In the genomic region with DNA sequence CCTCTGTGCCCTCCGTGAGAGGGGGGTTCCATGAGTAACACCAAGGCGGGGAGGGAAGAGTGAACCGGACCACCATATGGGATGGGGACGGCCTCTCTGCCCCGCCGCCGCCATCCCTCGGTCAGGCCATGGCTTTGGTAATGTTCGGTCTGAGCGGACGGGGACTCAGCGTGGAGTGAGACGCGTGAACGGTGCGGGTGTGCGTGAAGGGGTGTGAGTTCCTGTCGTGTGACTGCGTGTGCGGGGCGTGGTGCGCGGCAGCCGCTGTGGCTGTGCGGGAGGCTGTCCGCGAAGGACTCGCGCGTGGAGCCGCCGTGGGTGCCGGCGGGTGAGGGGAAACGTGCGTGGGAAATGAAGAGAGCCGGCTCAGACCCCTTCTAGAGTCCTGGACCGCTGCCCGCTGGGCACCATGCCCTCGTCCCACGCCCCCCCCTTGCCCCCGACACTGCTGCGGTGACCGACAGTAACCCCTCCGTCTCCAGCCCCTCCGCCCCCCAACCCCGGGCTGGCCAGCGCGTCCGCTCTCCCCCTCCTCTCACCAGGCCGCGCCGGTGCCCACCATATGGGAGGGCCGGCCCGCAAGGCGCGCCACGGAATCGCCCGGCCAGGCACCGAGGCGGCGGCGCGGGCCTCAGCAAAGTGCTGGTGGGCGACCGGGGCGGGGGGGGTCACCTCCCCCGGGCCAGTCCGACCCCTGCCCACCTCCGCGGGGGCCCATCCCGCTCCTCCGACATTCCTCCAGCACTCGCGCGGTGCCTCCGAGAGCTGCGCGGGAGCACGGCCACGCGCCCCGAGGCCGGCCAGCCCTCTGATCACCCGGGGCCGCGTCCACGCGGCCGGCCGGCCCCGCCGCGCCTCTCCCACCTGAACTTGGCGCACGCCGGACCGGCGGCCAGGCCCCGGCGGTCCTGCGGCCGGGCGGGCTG, we compare ENCODE assay signal across 8 cellular contexts. TPM values are rescaled to one million over a fixed set of nuclear protein-coding genes. Genes with fewer than 3 reads are reported as not detected.
DNase-seq lines count a peak whose midpoint lies in the region; ATAC-seq and TF ChIP-seq lines count a peak whose summit lies in the region.

No MANE protein-coding gene starts in this region.

- H3K27me3 ChIP-seq in iPS-18a (ENCODE audit: control insufficient read depth, insufficient read depth, low read length) = peaks cover 22% of the 10 kb centered on the region
- H3K27me3 ChIP-seq in skeletal muscle satellite cell (ENCODE audit: control insufficient read depth, insufficient read depth, low read length) = peaks cover 37% of the 10 kb centered on the region

- H3K4me3 ChIP-seq in iPS-18a (ENCODE audit: low read length) (peak overlapping the region; percentile 75), skeletal muscle satellite cell (ENCODE audit: low read length) (peak overlapping the region; percentile 70)

- no peaks in the 10 kb centered on the region for H3K9me3 ChIP-seq in iPS-18a (ENCODE audit: control insufficient read depth, low read depth, low read length)
- H3K9me3 ChIP-seq in skeletal muscle satellite cell (replicated peaks; ENCODE audit: low read length) = peaks cover 9% of the 10 kb centered on the region

- H3K9ac ChIP-seq in iPS-18a (ENCODE audit: low read length) (peak overlapping the region; percentile 48), skeletal muscle satellite cell (ENCODE audit: low read depth, low read length) (peak overlapping the region; percentile 54)

- peaks cover 0 to 20% (median 7%) of the 10 kb centered on the region in 7 donors for H3K9me3 Mint-ChIP-seq in CD14-positive monocyte

- peak overlapping the region in 4 of 7 donors; percentile 8 to 67 (median 34) for H3K27ac Mint-ChIP-seq in CD14-positive monocyte

- peaks cover 6% of the 10 kb centered on the region for H3K36me3 ChIP-seq in iPS-18a (ENCODE audit: control insufficient read depth, low read depth, low read length)
- no peaks in the 10 kb centered on the region for H3K36me3 ChIP-seq in skeletal muscle satellite cell (ENCODE audit: insufficient read depth, low read length)

- DNase-seq in CD14-positive monocyte (ENCODE audit: low spot score) (no peak), anterior cingulate cortex (lab: John Stamatoyannopoulos, UW) (peak in 30 of 58 donors; percentile 40 to 81 (median 64)), amniotic stem cell (lab: John Stamatoyannopoulos, UW) (no peak), epidermal melanocyte (ENCODE audit: insufficient read length, low spot score) (no peak)

- peaks cover 58 to 76% (median 60%) of the 10 kb centered on the region in 3 donors for H3K27me3 Mint-ChIP-seq in CD14-positive monocyte (ENCODE audit: low read depth in 3 of 3)

- no peak overlapping the region for H3K27ac ChIP-seq in iPS-18a (ENCODE audit: low read length)

- intact Hi-C loops in CD14-positive monocyte (cut with micrococcal nuclease) = loop anchor here (5.0 to 10.0 kb wide), 3 partner anchors 108 to 439 kb away; a partner anchor contains a TSS

- peaks cover 16% of the 10 kb centered on the region for H3K4me1 ChIP-seq in iPS-18a (ENCODE audit: control insufficient read depth, low read depth, low read length)
- peaks cover 28% of the 10 kb centered on the region for H3K4me1 ChIP-seq in skeletal muscle satellite cell (ENCODE audit: control insufficient read depth, insufficient read depth, low read length)

- no peak for TF ChIP-seq CTCF in CD14-positive monocyte (IDR thresholded peaks at IDR 0.05)

- H3K36me3 Mint-ChIP-seq in CD14-positive monocyte = peaks cover 4 to 7% of the 10 kb centered on the region in 2 donors

- peak overlapping the region; percentile 82 to 94 for H3K4me3 Mint-ChIP-seq in CD14-positive monocyte

- peak overlapping the region; percentile 90 for H3K4me2 ChIP-seq in skeletal muscle satellite cell (ENCODE audit: low read length)

- H3K4me1 Mint-ChIP-seq in CD14-positive monocyte = peaks cover 18% of the 10 kb centered on the region

- ATAC-seq in HG02884 (IDR thresholded peaks at IDR 0.05; ENCODE audit: unreplicated experiment) (peak; percentile 8), GM18858 (IDR thresholded peaks at IDR 0.05; ENCODE audit: unreplicated experiment) (no peak)

RNA-seq across cellular contexts. Expression of a gene that starts 0.6 kb away (rescaled TPM):
- not detected for polyA plus RNA-seq in CD14-positive monocyte
- total RNA-seq in skeletal muscle satellite cell (2012; rRNA removed) = 0.87 and 1.5 TPM in 2 replicates

RNA-seq across cellular contexts. Expression of a gene that starts 38.1 kb away (rescaled TPM):
- not detected for polyA plus RNA-seq in CD14-positive monocyte
- 0.25 TPM in 1 of 2 replicates, not detected in the other for total RNA-seq in skeletal muscle satellite cell (2012; rRNA removed)

Comparison
In these comparisons a context has a peak if more than half of its experiments do, and no peak if none do; other contexts are left out.
1. DNase-seq: peak in anterior cingulate cortex (30 of 58); none in CD14-positive monocyte (single experiment), amniotic stem cell (single experiment) and epidermal melanocyte (single experiment).